8 cellular contexts compared by ENCODE assay signal in the genomic region with DNA sequence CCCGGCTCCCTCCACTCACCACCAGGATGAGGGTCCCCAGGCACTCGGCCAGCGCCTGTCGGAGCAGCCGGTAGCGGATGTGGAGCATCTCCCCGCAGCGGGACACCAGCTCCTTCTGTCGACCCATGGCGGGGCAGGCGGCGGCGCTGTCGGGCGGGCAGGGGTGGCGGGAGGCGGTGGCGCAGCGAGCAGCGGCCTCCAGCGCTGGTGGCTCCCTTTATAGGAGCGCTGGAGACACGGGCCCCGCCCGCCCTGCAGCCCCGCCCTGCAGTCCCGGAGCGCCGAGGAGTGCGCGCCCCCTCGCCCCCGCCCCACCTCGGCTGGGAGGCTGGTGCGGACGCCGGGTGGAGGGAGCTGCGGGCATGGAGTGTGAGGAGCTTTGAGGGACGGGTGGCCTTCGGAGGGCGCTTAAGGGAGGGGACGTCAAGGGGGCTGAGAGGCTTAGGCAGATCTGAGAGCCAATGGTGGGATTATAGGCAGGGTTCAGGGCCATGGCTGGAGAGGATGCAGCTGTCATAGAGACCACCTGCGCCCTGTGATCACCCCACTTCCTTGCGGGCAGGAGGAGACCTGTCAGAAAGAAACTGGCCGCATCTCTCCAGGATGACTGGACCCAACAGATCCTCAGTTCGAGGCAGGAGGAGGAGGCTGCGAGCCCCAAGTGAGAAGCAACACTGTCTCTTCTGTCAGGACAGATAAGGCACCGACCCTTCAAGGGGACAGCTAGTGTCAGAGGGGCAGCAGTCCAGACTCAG. TPM values are rescaled to one million over a fixed set of nuclear protein-coding genes. Genes with fewer than 3 reads are reported as not detected.
DNase-seq lines count a peak whose midpoint lies in the region; ATAC-seq, FAIRE-seq and TF ChIP-seq lines count a peak whose summit lies in the region.

A gene (minus strand): TSS at position 190 of the 755 bp plus-strand sequence. CDS start 63 bp downstream, at position 127.

- no peak for FAIRE-seq in H1 (lab: Jason Lieb, UNC)

- peak within 1 kb of the TSS; percentile 87 for H2AFZ ChIP-seq in H1 (ENCODE audit: low read length)

- no peaks in the 10 kb centered on the region for H3K79me1 ChIP-seq in H1 (ENCODE audit: low read depth, low read length)

- H3K27ac Mint-ChIP-seq in mesothelial cell of epicardium, result no peak within 1 kb of the TSS

- TF ChIP-seq EP300 in H1 (IDR thresholded peaks at IDR 0.05; ENCODE audit: borderline replicate concordance in 1 of 2, low read depth in 2 of 2, low read length in 2 of 2), result no peak

- no peak for TF ChIP-seq POLR2A in H1 (IDR thresholded peaks at IDR 0.05; ENCODE audit: control extremely low read depth in 1 of 2, low read depth in 2 of 2, low read length in 2 of 2)

- no peak within 1 kb of the TSS; the same call in 1 of the 2 replicates for H4K8ac ChIP-seq in H1 (ENCODE audit: extremely low read depth, insufficient read depth, low read length)

- H2BK120ac ChIP-seq in H1 (replicated peaks; ENCODE audit: low read depth, low read length), result no peak within 1 kb of the TSS

- peak; percentile 19 to 50; a peak in 2 of 4 replicates for TF ChIP-seq RAD21 in H1 (IDR thresholded peaks at IDR 0.05 in 1 of 2, conservative IDR thresholded peaks at IDR 0.05 in 1 of 2; ENCODE audit: low read depth in 2 of 2, low read length in 2 of 2)

- no peaks in the 10 kb centered on the region for H3K9me3 ChIP-seq in BLaER1 treated with 17β-estradiol and CSF1 and Interleukin-3, amounts not matched to agents 10 nM and 100 nM (replicated peaks in 1 of 11)
- H3K9me3 ChIP-seq in H1 (ENCODE audit: insufficient read depth in 2 of 2, low read depth in 1 of 2, low read length in 1 of 2), result no peaks in the 10 kb centered on the region

- CTCF ChIA-PET in H1 (lab: Charles Lee; ENCODE audit: partially characterized antibody), result interaction anchor here (1.0 to 21.6 kb wide), 13 partner anchors 10 to 143 kb away, joined by 3 to 358 read pairs (median 6); a partner anchor contains a TSS

- no peaks in the 10 kb centered on the region for H3K9me3 Mint-ChIP-seq in mesothelial cell of epicardium

- no peak within 1 kb of the TSS for H4K5ac ChIP-seq in H1 (ENCODE audit: insufficient read length, low read depth, low read length)

- H3K23ac ChIP-seq in H1 (ENCODE audit: insufficient read length), result no peak within 1 kb of the TSS

- 0 out of 22 replicates have a peak, but pooled peaks cover 0 to 4% (median 0%) of the 10 kb centered on the region in 11 experiments for H4K20me1 ChIP-seq in BLaER1 treated with 17β-estradiol and CSF1 and Interleukin-3, amounts not matched to agents 10 nM and 100 nM
- H4K20me1 ChIP-seq in H1 (replicated peaks in 1 of 2; ENCODE audit: control insufficient read depth in 1 of 2, insufficient read depth in 2 of 2, low read length in 2 of 2), result no peaks in the 10 kb centered on the region

- H3K36me3 Mint-ChIP-seq in mesothelial cell of epicardium, result no peaks in the 10 kb centered on the region

- peak within 1 kb of the TSS; percentile 10; the same call in 1 of the 2 replicates for H2BK5ac ChIP-seq in H1 (ENCODE audit: low read depth, low read length)

- H3K4me1 ChIP-seq in BLaER1 treated with 17β-estradiol and CSF1 and Interleukin-3, amounts not matched to agents 10 nM and 100 nM, result peaks cover 36 to 61% (median 47%) of the 10 kb centered on the region in 10 experiments
- H3K4me1 ChIP-seq in H1 (replicated peaks in 1 of 4; ENCODE audit: control insufficient read depth in 3 of 4, insufficient read depth in 4 of 4, low read length in 3 of 4), result peaks cover 0 to 35% (median 18%) of the 10 kb centered on the region in 4 experiments; a peak in 6 of 7 replicates

- peak within 1 kb of the TSS; percentile 68; the same call in 1 of the 2 replicates for H2BK12ac ChIP-seq in H1 (ENCODE audit: low read depth, low read length)

- peak within 1 kb of the TSS; percentile 81; the same call in 1 of the 2 replicates for H2BK15ac ChIP-seq in H1 (ENCODE audit: low read length)

- peak within 1 kb of the TSS; percentile 51 to 70 (median 64); a peak in 21 of 22 replicates for H3K9ac ChIP-seq in BLaER1 treated with 17β-estradiol and CSF1 and Interleukin-3, amounts not matched to agents 10 nM and 100 nM
- no peak within 1 kb of the TSS for H3K9ac ChIP-seq in H1 (replicated peaks in 1 of 4; ENCODE audit: extremely low read depth in 1 of 4, low read depth in 3 of 4, low read length in 3 of 4)

- no peak within 1 kb of the TSS for H3K56ac ChIP-seq in H1 (replicated peaks; ENCODE audit: insufficient read length, low read depth, low read length)

- WGBS in H1 (ENCODE audit: extremely low coverage in 1 of 2, insufficient coverage in 1 of 2, insufficient read length in 1 of 2, insufficient replicate concordance in 2 of 2, low coverage in 1 of 2, low lambda C conversion rate in 2 of 2, missing lambda C conversion rate in 1 of 2), 2 experiments, result 11% methylated on average over 19 of the region's 48 CpGs; no CpG with 5 or more reads in 1 of the 2 experiments

- POLR2A ChIA-PET in H1 (lab: Charles Lee; ENCODE audit: partially characterized antibody), result interaction anchor here (0.6 to 1.9 kb wide), 9 partner anchors 12 to 158 kb away, joined by 3 to 6 read pairs (median 3); a partner anchor contains a TSS

- no peaks in the 10 kb centered on the region for H3K79me2 ChIP-seq in H1 (ENCODE audit: control insufficient read depth in 1 of 2, insufficient read depth in 2 of 2, low read length in 2 of 2)

- H3K14ac ChIP-seq in H1 (ENCODE audit: insufficient read length), result no peak within 1 kb of the TSS

- H3K4me3 ChIP-seq in BLaER1 treated with 17β-estradiol and CSF1 and Interleukin-3, amounts not matched to agents 10 nM and 100 nM, result peak within 1 kb of the TSS; percentile 47 to 69 (median 54)
- peak within 1 kb of the TSS; percentile 46 to 67 (median 57) for H3K4me3 ChIP-seq in H1 (ENCODE audit: extremely low read depth in 1 of 4, insufficient read depth in 2 of 4, low read depth in 3 of 4, low read length in 4 of 4)

- peaks cover 33% of the 10 kb centered on the region for H3K27me3 Mint-ChIP-seq in mesothelial cell of epicardium (ENCODE audit: low read depth)

- peak within 1 kb of the TSS; percentile 65 for H2AK5ac ChIP-seq in H1 (ENCODE audit: low read depth, low read length)

- peak; percentile 40 for ATAC-seq in GM21515 (IDR thresholded peaks at IDR 0.05; ENCODE audit: unreplicated experiment)

- H3K4ac ChIP-seq in H1 (replicated peaks; ENCODE audit: insufficient read length, low read depth, low read length), result no peak within 1 kb of the TSS

- peak within 1 kb of the TSS; percentile 76 for H4K91ac ChIP-seq in H1 (replicated peaks; ENCODE audit: insufficient read length, low read length)

- peak within 1 kb of the TSS in 9 of 11 experiments; percentile 30 to 67 (median 46); a peak in 17 of 22 replicates for H3K27ac ChIP-seq in BLaER1 treated with 17β-estradiol and CSF1 and Interleukin-3, amounts not matched to agents 10 nM and 100 nM
- H3K27ac ChIP-seq in H1 (ENCODE audit: low read depth, low read length), result no peak within 1 kb of the TSS

- peak within 1 kb of the TSS; percentile 57 for H3K4me3 Mint-ChIP-seq in mesothelial cell of epicardium

- H2BK20ac ChIP-seq in H1 (ENCODE audit: low read length), result no peak within 1 kb of the TSS

- peak; percentile 13 to 58 (median 46) for TF ChIP-seq CTCF in H1 (IDR thresholded peaks at IDR 0.05; ENCODE audit: control extremely low read depth in 1 of 3, insufficient read depth in 1 of 3, low read depth in 1 of 3, low read length in 3 of 3)
- TF ChIP-seq CTCF in mesothelial cell of epicardium (IDR thresholded peaks at IDR 0.05; ENCODE audit: unreplicated experiment), result no peak

- peak within 1 kb of the TSS; percentile 86 to 99 (median 93) for H3K4me2 ChIP-seq in BLaER1 treated with 17β-estradiol and CSF1 and Interleukin-3, amounts not matched to agents 10 nM and 100 nM
- peak within 1 kb of the TSS; percentile 62 to 83 for H3K4me2 ChIP-seq in H1 (ENCODE audit: insufficient read depth in 1 of 2, low read depth in 2 of 2, low read length in 2 of 2)

- no peaks in the 10 kb centered on the region for H3K36me3 ChIP-seq in BLaER1 treated with 17β-estradiol and CSF1 and Interleukin-3, amounts not matched to agents 10 nM and 100 nM
- no peaks in the 10 kb centered on the region for H3K36me3 ChIP-seq in H1 (ENCODE audit: control insufficient read depth in 2 of 4, insufficient read depth in 4 of 4, low read length in 3 of 4)

- 0 out of 22 replicates have a peak, but pooled peaks cover 0 to 3% (median 0%) of the 10 kb centered on the region in 11 experiments for H3K27me3 ChIP-seq in BLaER1 treated with 17β-estradiol and CSF1 and Interleukin-3, amounts not matched to agents 10 nM and 100 nM
- H3K27me3 ChIP-seq in H1 (replicated peaks in 1 of 4; ENCODE audit: control insufficient read depth in 3 of 4, extremely low read depth in 1 of 4, insufficient read depth in 3 of 4, low read length in 3 of 4), result peaks cover 0 to 23% (median 12%) of the 10 kb centered on the region in 4 experiments; a peak in 5 of 7 replicates

- H3K23me2 ChIP-seq in H1 (ENCODE audit: low read depth, low read length), result peaks cover 10% of the 10 kb centered on the region; the same call in 1 of the 2 replicates

- H3K4me1 Mint-ChIP-seq in mesothelial cell of epicardium, result peaks cover 32% of the 10 kb centered on the region

- peak; percentile 64 for DNase-seq in NCI-H2171 treated with DMSO at 0.1 percent for 48 hours (lab: John Stamatoyannopoulos, UW)
- peak; percentile 55 for DNase-seq in activated CD4-positive, alpha-beta T cell treated with anti-CD3 and anti-CD28 coated beads, Interleukin-2, amount 50 U/mL, for 4 hours
- DNase-seq in H1 (ENCODE audit: low read depth in 1 of 2, low spot score in 2 of 2), result peak in 1 of 2 experiments; percentile 85
- DNase-seq in mesothelial cell of epicardium (ENCODE audit: low spot score in 2 of 2, unreplicated experiment in 2 of 2), result peak; percentile 45 to 62
- DNase-seq in stimulated activated CD8-positive, alpha-beta memory T cell treated with anti-CD3 and anti-CD28 coated beads, Interleukin-4, amount 100 ng/mL, for 24 hours (ENCODE audit: low read depth), result peak; percentile 47
- DNase-seq in NK-92 (lab: John Stamatoyannopoulos, UW; ENCODE audit: unreplicated experiment), result no peak

- peak within 1 kb of the TSS; percentile 48; the same call in 1 of the 2 replicates for H3K18ac ChIP-seq in H1 (ENCODE audit: extremely low read depth, low read length)

TF ChIP-seq in H1, 55 proteins besides CTCF, POLR2A, EP300 and RAD21 (continues in another document):
- TF ChIP-seq TBP (IDR thresholded peaks at IDR 0.05; ENCODE audit: low read depth, low read length) (no peak), NANOG (IDR thresholded peaks at IDR 0.05; ENCODE audit: insufficient read depth, low read depth, low read length, poor library complexity, severe bottlenecking) (peak; percentile 48)

RNA-seq across cellular contexts. Expression of the gene that starts here (rescaled TPM):
- total RNA-seq in H1 (2021; fragmentation: NEBNext Ultra II Directional; extraction: Animal tissue kit (Norgen Biotek cat#: 25700)), result 2.6 and 3.0 TPM in 2 replicates
- 6.4 and 7.6 TPM in 2 replicates for polyA plus RNA-seq in H1 (2011; rRNA removed)
- 4.0 TPM for polyA plus RNA-seq in H1 (2011; cell fraction: cytosol; rRNA removed)
- polyA plus RNA-seq in H1 (2011; cell fraction: nucleus; rRNA removed), result 7.0 TPM
- 1.9 to 3.7 TPM (median 3.0 TPM) in 4 replicates for polyA plus RNA-seq in H1 (2012, experiment 1 of 2)
- 2.9 TPM for polyA plus RNA-seq in H1 (2012, experiment 2 of 2)
- polyA plus RNA-seq in H1 (2013, experiment 1 of 2), result 4.4 TPM
- 4.8 TPM for polyA plus RNA-seq in H1 (2013, experiment 2 of 2)
- 1.7 and 3.2 TPM in 2 replicates for polyA minus RNA-seq in H1 (2011; rRNA and poly(A)+ RNA removed)
- polyA minus RNA-seq in H1 (2011; cell fraction: cytosol; rRNA and poly(A)+ RNA removed), result 2.7 TPM
- polyA minus RNA-seq in H1 (2011; cell fraction: nucleus; rRNA and poly(A)+ RNA removed), result 4.3 TPM
- 0.93 to 1.5 TPM (median 1.3 TPM) in 3 replicates for total RNA-seq in mesothelial cell of epicardium

Comparison
In these comparisons a context has a peak if more than half of its experiments do, and no peak if none do; other contexts are left out.
1. H3K9ac ChIP-seq: peak in BLaER1 treated with 17β-estradiol and CSF1 and Interleukin-3, amounts not matched to agents 10 nM and 100 nM (11 of 11); none in H1 (0 of 4).